ENCODE assay signal across 8 cellular contexts in genomic region chr6:122609881-122610689, GRCh38. TPM values are rescaled to one million over a fixed set of nuclear protein-coding genes. Genes with fewer than 3 reads are reported as not detected.
A peak's percentile ranks its signal among the peaks of the same experiment; 100 is the strongest.
DNase-seq lines count a peak whose midpoint lies in the region; ATAC-seq, FAIRE-seq and TF ChIP-seq lines count a peak whose summit lies in the region.

Gene PKIB, plus strand, starts transcription at chr6:122610405. Its CDS starts 107,390 bp downstream, at chr6:122717795.

- H3K9me3 ChIP-seq in K562 (replicated peaks; ENCODE audit: control insufficient read depth, insufficient read depth, low read depth, low read length): no peaks in the 10 kb centered on the region

- no TSS peak for BruUV-seq in K562 (replicated peaks; lab: Mats Ljungman, UMichigan)

- no peak for FAIRE-seq in K562 (lab: Jason Lieb, UNC)

- no peaks in the 10 kb centered on the region for H3K9me1 ChIP-seq in K562 (ENCODE audit: control insufficient read depth, insufficient read depth, low read length)

- no peak for TF ChIP-seq EP300 in K562 (IDR thresholded peaks at IDR 0.05; ENCODE audit: low read length)

- ATAC-seq in HG02678 (IDR thresholded peaks at IDR 0.05; ENCODE audit: unreplicated experiment): peak; percentile 91
- ATAC-seq in K562: peak; percentile 99

- H3K79me2 ChIP-seq in K562 (ENCODE audit: control insufficient read depth, insufficient read depth, low read length): no peaks in the 10 kb centered on the region

- H3K27me3 ChIP-seq in K562 (ENCODE audit: control insufficient read depth in 2 of 2, insufficient read depth in 2 of 2, low read length in 2 of 2) (no peaks in the 10 kb centered on the region; a peak in 1 of 5 replicates), rectal smooth muscle tissue (ENCODE audit: control insufficient read depth, insufficient read depth, low read length) (peaks cover 4% of the 10 kb centered on the region)

- H3K4me1 ChIP-seq in K562 (replicated peaks in 1 of 2; ENCODE audit: control insufficient read depth in 2 of 2, insufficient read depth in 2 of 2, low read length in 2 of 2): peaks cover 2 to 13% of the 10 kb centered on the region in 2 experiments; a peak in 3 of 5 replicates
- peaks cover 6% of the 10 kb centered on the region for H3K4me1 ChIP-seq in rectal smooth muscle tissue (ENCODE audit: control insufficient read depth, insufficient read depth, low read length)

- POLR2A ChIA-PET in K562 (lab: Yijun Ruan, JAX): no interaction called here

- in situ Hi-C loops in GM13976 (cut with MboI; ENCODE audit: low sequenced_read_pairs, unreplicated experiment): no loop called here
- in situ Hi-C loops in K562 (cut with MboI): no loop called here

- H3K27ac ChIP-seq in K562 (ENCODE audit: extremely low read depth, low read depth, low read length): no peak within 1 kb of the TSS
- H3K27ac ChIP-seq in rectal smooth muscle tissue (ENCODE audit: low read depth, low read length): no peak within 1 kb of the TSS

- peak within 1 kb of the TSS; percentile 70 for H3K4me2 ChIP-seq in K562 (ENCODE audit: insufficient read depth, low read length)

- no peak for TF ChIP-seq POLR2A in K562 (conservative IDR thresholded peaks at IDR 0.05)

- 26% methylated on average over 42 of the region's 66 CpGs for WGBS in K562 (ENCODE audit: insufficient coverage, low coverage, missing lambda C conversion rate)

- H3K9ac ChIP-seq in K562 (ENCODE audit: insufficient read depth in 1 of 2, low read depth in 2 of 2, low read length in 2 of 2) (peak within 1 kb of the TSS in 1 of 2 experiments; percentile 82; a peak in 2 of 4 replicates), rectal smooth muscle tissue (ENCODE audit: low read length) (peak within 1 kb of the TSS; percentile 16)

- TF ChIP-seq CTCF in GM13976 (IDR thresholded peaks at IDR 0.05; ENCODE audit: borderline replicate concordance, control extremely low read depth, extremely low read depth, insufficient read depth, missing control alignments) (peak; percentile 32), K562 (IDR thresholded peaks at IDR 0.05 in 2 of 3, conservative IDR thresholded peaks at IDR 0.05 in 1 of 3; ENCODE audit: insufficient read depth in 2 of 3, low read depth in 1 of 3, low read length in 3 of 3) (peak; percentile 33 to 92 (median 37); a peak in 4 of 6 replicates)

- TF ChIP-seq RAD21 in K562 (CRISPR knock-in tag; conservative IDR thresholded peaks at IDR 0.05 in 1 of 2, IDR thresholded peaks at IDR 0.05 in 1 of 2): 0 out of 4 replicates have a peak, but pooled peaks of 1 of the 2 experiments have one; percentile 11

- intact Hi-C loops in K562 (cut with micrococcal nuclease): loop anchor here (5.0 kb wide), 2 partner anchors 117 to 227 kb away; no protein-coding TSS in a partner anchor

- no peaks in the 10 kb centered on the region for H4K20me1 ChIP-seq in K562 (replicated peaks; ENCODE audit: control insufficient read depth, insufficient read depth, low read length)

- peak within 1 kb of the TSS; percentile 73 for H2AFZ ChIP-seq in K562 (ENCODE audit: low read depth, low read length)

- DNase-seq in GM13976 (ENCODE audit: low spot score) (peak; percentile 75), NCI-H1105 (lab: John Stamatoyannopoulos, UW) (peak; percentile 88), SW 1271 (lab: John Stamatoyannopoulos, UW) (peak; percentile 36 to 65), K562 (ENCODE audit: extremely low read depth in 1 of 4, low spot score in 3 of 4) (peak; percentile 22 to 56 (median 38)), hypothalamus (lab: John Stamatoyannopoulos, UW) (peak in 46 of 51 donors; percentile 8 to 78 (median 46)), OCI-M2 (lab: John Stamatoyannopoulos, UW; ENCODE audit: unreplicated experiment) (no peak)

- H3K36me3 ChIP-seq in K562 (ENCODE audit: control insufficient read depth, insufficient read depth, low read length) (no peaks in the 10 kb centered on the region), rectal smooth muscle tissue (ENCODE audit: control insufficient read depth, insufficient read depth, low read length) (no peaks in the 10 kb centered on the region)

- CTCF ChIA-PET in K562 (lab: Yijun Ruan, JAX; ENCODE audit: low intra/inter-chr PET ratio): no interaction called here

- peak within 1 kb of the TSS; percentile 30 for H3K4me3 ChIP-seq in K562
- H3K4me3 ChIP-seq in rectal smooth muscle tissue (ENCODE audit: low read length): peak within 1 kb of the TSS; percentile 91

TF ChIP-seq in K562, 482 proteins besides CTCF, POLR2A, EP300 and RAD21 (continues in another document):
- TF ChIP-seq LEF1 (IDR thresholded peaks at IDR 0.05) (no peak), SFPQ (IDR thresholded peaks at IDR 0.05; ENCODE audit: low read depth, low read length) (no peak), MXI1 (IDR thresholded peaks at IDR 0.05; ENCODE audit: low read depth, low read length) (no peak), ID3 (CRISPR knock-in tag; IDR thresholded peaks at IDR 0.05) (no peak), ID3 (tag; IDR thresholded peaks at IDR 0.05) (no peak), CAMTA2 (CRISPR knock-in tag; conservative IDR thresholded peaks at IDR 0.05) (no peak), MAZ (CRISPR knock-in tag; conservative IDR thresholded peaks at IDR 0.05 in 1 of 2, IDR thresholded peaks at IDR 0.05 in 1 of 2) (peak in 1 of 2 experiments; percentile 57; a peak in 1 of 4 replicates), RBFOX2 (IDR thresholded peaks at IDR 0.05; ENCODE audit: low read depth, low read length) (0 out of 2 replicates have a peak, but pooled peaks have one; percentile 17), RB1 (IDR thresholded peaks at IDR 0.05; ENCODE audit: low read depth) (peak; percentile 45; the same call in 1 of the 2 replicates), THRAP3 (IDR thresholded peaks at IDR 0.05; ENCODE audit: borderline replicate concordance) (no peak), TEAD4 (IDR thresholded peaks at IDR 0.05; ENCODE audit: low read length) (no peak), TEAD4 (CRISPR knock-in tag; IDR thresholded peaks at IDR 0.05; ENCODE audit: borderline replicate concordance) (no peak), NRF1 (conservative IDR thresholded peaks at IDR 0.05 in 1 of 2, IDR thresholded peaks at IDR 0.05 in 1 of 2) (0 out of 4 replicates have a peak, but pooled peaks of 1 of the 2 experiments have one; percentile 14)

RNA-seq across cellular contexts. Expression of gene PKIB, which starts in this region (rescaled TPM):
- total RNA-seq in K562 (2011; cell fraction: chromatin; rRNA removed; ENCODE audit: low replicate concordance): 11.2 and 28.4 TPM in 2 replicates
- 4.3 and 8.4 TPM in 2 replicates for total RNA-seq in K562 (2011; cell fraction: nucleolus; rRNA removed)
- total RNA-seq in K562 (2011; cell fraction: nucleoplasm; rRNA removed): 16.1 and 27.0 TPM in 2 replicates
- total RNA-seq in K562 (2014; rRNA removed) (14.8 and 17.8 TPM in 2 replicates), K562 (2014; rRNA removed; fragmentation: Illumina TruSeq; extraction: Trizol) (37.5 and 37.8 TPM in 2 replicates), K562 (2015; rRNA removed; fragmentation: Illumina TruSeq; extraction: Trizol) (29.4 and 30.0 TPM in 2 replicates), K562 (2021) (18.7 and 21.9 TPM in 2 replicates)
- polyA plus RNA-seq in K562 (2011; rRNA removed) (23.3 and 28.3 TPM in 2 replicates), K562 (2014; fragmentation: Illumina TruSeq; extraction: Trizol) (23.9 and 29.8 TPM in 2 replicates), K562 (2014; fragmentation: Nextera tagmentation; extraction: Ambion mirVana) (10 to 100 TPM; 26.6 to 27.4 TPM), K562 (2014; rRNA removed) (21.0 and 26.3 TPM in 2 replicates)
- polyA plus RNA-seq in K562 (2011; cell fraction: cytosol; rRNA removed): 8.8 and 18.9 TPM in 2 replicates
- polyA plus RNA-seq in K562 (2011; cell fraction: nucleus; rRNA removed): 9.1 and 9.8 TPM in 2 replicates
- 20.5 and 22.7 TPM in 2 replicates for polyA plus RNA-seq in K562 (2012)
- 28.0 and 33.7 TPM in 2 replicates for polyA minus RNA-seq in K562 (2011; rRNA and poly(A)+ RNA removed)
- 8.7 and 13.0 TPM in 2 replicates for polyA minus RNA-seq in K562 (2011; cell fraction: cytosol; rRNA and poly(A)+ RNA removed)
- 9.8 and 16.0 TPM in 2 replicates for polyA minus RNA-seq in K562 (2011; cell fraction: nucleus; rRNA and poly(A)+ RNA removed)
